ENCODE assay signal across 8 cellular contexts in genomic region chr17:80252871-80253270, GRCh38. TPM values are rescaled to one million over a fixed set of nuclear protein-coding genes. Genes with fewer than 3 reads are reported as not detected.
DNase-seq lines count a peak whose midpoint lies in the region; ATAC-seq and TF ChIP-seq lines count a peak whose summit lies in the region.

No MANE protein-coding gene starts in this region.

- peak; percentile 82 for ATAC-seq in activated CD4-positive, alpha-beta T cell treated with anti-CD3 and anti-CD28 coated beads for 36 hours
- ATAC-seq in natural killer cell treated with Interleukin-12 subunit alpha and Interleukin-12 subunit beta and Interleukin-15 and Interleukin-18, amount 100 ng/mL, for 72 hours = peak; percentile 65 to 69
- peak; percentile 63 to 69 for ATAC-seq in upper lobe of left lung (ENCODE audit: low FRiP score in 2 of 2)

- H3K27ac ChIP-seq in upper lobe of left lung = peak overlapping the region in 1 of 4 donors; percentile 43

- no peaks in the 10 kb centered on the region for H3K27me3 Mint-ChIP-seq in activated CD4-positive, alpha-beta T cell treated with anti-CD3 and anti-CD28 coated beads for 36 hours
- H3K27me3 Mint-ChIP-seq in chondrocyte (ENCODE audit: low read depth) = no peaks in the 10 kb centered on the region
- H3K27me3 Mint-ChIP-seq in natural killer cell treated with Interleukin-12 subunit alpha and Interleukin-12 subunit beta and Interleukin-15 and Interleukin-18, amount 100 ng/mL, for 72 hours = no peaks in the 10 kb centered on the region

- H3K9me3 ChIP-seq in upper lobe of left lung (no peaks in the 10 kb centered on the region), MG63 (no peaks in the 10 kb centered on the region)

- peaks cover 2% of the 10 kb centered on the region for H3K36me3 Mint-ChIP-seq in activated CD4-positive, alpha-beta T cell treated with anti-CD3 and anti-CD28 coated beads for 36 hours (ENCODE audit: low read depth)
- H3K36me3 Mint-ChIP-seq in chondrocyte (ENCODE audit: low read depth) = peaks cover 2% of the 10 kb centered on the region
- H3K36me3 Mint-ChIP-seq in natural killer cell treated with Interleukin-12 subunit alpha and Interleukin-12 subunit beta and Interleukin-15 and Interleukin-18, amount 100 ng/mL, for 72 hours = no peaks in the 10 kb centered on the region

- H3K9me3 Mint-ChIP-seq in activated CD4-positive, alpha-beta T cell treated with anti-CD3 and anti-CD28 coated beads for 36 hours (ENCODE audit: low read depth) = no peaks in the 10 kb centered on the region
- H3K9me3 Mint-ChIP-seq in chondrocyte (ENCODE audit: low read depth) = no peaks in the 10 kb centered on the region
- H3K9me3 Mint-ChIP-seq in natural killer cell treated with Interleukin-12 subunit alpha and Interleukin-12 subunit beta and Interleukin-15 and Interleukin-18, amount 100 ng/mL, for 72 hours = no peaks in the 10 kb centered on the region

- no peak for TF ChIP-seq EP300 in upper lobe of left lung (IDR thresholded peaks at IDR 0.05)

- TF ChIP-seq CTCF in chondrocyte (IDR thresholded peaks at IDR 0.05) (peak; percentile 67), upper lobe of left lung (IDR thresholded peaks at IDR 0.05) (peak; percentile 21 to 62 (median 52))

- CTCF ChIA-PET in activated CD4-positive, alpha-beta T cell treated with anti-CD3 and anti-CD28 coated beads for 36 hours (lab: Charles Lee) = interaction anchor here (0.7 to 1.8 kb wide), 7 partner anchors 9 to 61 kb away, joined by 3 to 4 read pairs (median 3); no protein-coding TSS in a partner anchor

- DNase-seq in GF-D8 (lab: John Stamatoyannopoulos, UW) (peak; percentile 13), NCI-H1092 treated with DMSO at 0.1 percent for 48 hours (lab: John Stamatoyannopoulos, UW) (peak; percentile 58), chondrocyte (ENCODE audit: low spot score) (no peak), upper lobe of left lung (peak; percentile 85 to 91), MG63 (no peak), Ammon's horn (ENCODE audit: low spot score) (no peak)
- DNase-seq in activated CD4-positive, alpha-beta T cell treated with anti-CD3 and anti-CD28 coated beads for 36 hours = peak; percentile 93
- DNase-seq in natural killer cell treated with Interleukin-12 subunit alpha and Interleukin-12 subunit beta and Interleukin-15 and Interleukin-18, amount 100 ng/mL, for 72 hours (ENCODE audit: low spot score) = peak; percentile 83

- no peak for TF ChIP-seq POLR2A in upper lobe of left lung (IDR thresholded peaks at IDR 0.05)

- peaks cover 4 to 36% (median 15%) of the 10 kb centered on the region in 4 donors for H3K36me3 ChIP-seq in upper lobe of left lung
- peaks cover 5% of the 10 kb centered on the region; the same call in 1 of the 2 replicates for H3K36me3 ChIP-seq in MG63

- POLR2A ChIA-PET in activated CD4-positive, alpha-beta T cell treated with anti-CD3 and anti-CD28 coated beads for 36 hours (lab: Charles Lee) = interaction anchor here (0.6 kb wide), 1 partner anchor 34 kb away, joined by 4 read pairs; no protein-coding TSS in a partner anchor

- H3K4me1 Mint-ChIP-seq in activated CD4-positive, alpha-beta T cell treated with anti-CD3 and anti-CD28 coated beads for 36 hours = peaks cover 53% of the 10 kb centered on the region
- H3K4me1 Mint-ChIP-seq in chondrocyte (ENCODE audit: low read depth) = peaks cover 20% of the 10 kb centered on the region
- H3K4me1 Mint-ChIP-seq in natural killer cell treated with Interleukin-12 subunit alpha and Interleukin-12 subunit beta and Interleukin-15 and Interleukin-18, amount 100 ng/mL, for 72 hours (ENCODE audit: low read depth in 2 of 2) = peaks cover 27 to 38% of the 10 kb centered on the region in 2 donors

- intact Hi-C loops in activated CD4-positive, alpha-beta T cell treated with anti-CD3 and anti-CD28 coated beads for 36 hours (cut with DNase I, micrococcal nuclease) = loop anchor here (1.0 to 10.0 kb wide), 9 partner anchors 34 to 258 kb away; partner anchors contain the start of genes GAA (in 2 of the 2) and EIF4A3 (in 1 of the 2)

- no peak overlapping the region for H3K4me3 Mint-ChIP-seq in activated CD4-positive, alpha-beta T cell treated with anti-CD3 and anti-CD28 coated beads for 36 hours
- H3K4me3 Mint-ChIP-seq in chondrocyte (ENCODE audit: unreplicated experiment) = no peak overlapping the region
- H3K4me3 Mint-ChIP-seq in natural killer cell treated with Interleukin-12 subunit alpha and Interleukin-12 subunit beta and Interleukin-15 and Interleukin-18, amount 100 ng/mL, for 72 hours = no peak overlapping the region

- H3K27me3 ChIP-seq in upper lobe of left lung = no peaks in the 10 kb centered on the region
- H3K27me3 ChIP-seq in MG63 = no peaks in the 10 kb centered on the region

- no peak overlapping the region for H3K4me3 ChIP-seq in upper lobe of left lung
- no peak overlapping the region for H3K4me3 ChIP-seq in MG63

- WGBS in upper lobe of left lung, 2 donors = 32 to 57% methylated on average over 6 to 11 of the region's 13 CpGs

- H3K27ac Mint-ChIP-seq in activated CD4-positive, alpha-beta T cell treated with anti-CD3 and anti-CD28 coated beads for 36 hours = peak overlapping the region; percentile 77
- H3K27ac Mint-ChIP-seq in chondrocyte (ENCODE audit: unreplicated experiment) = no peak overlapping the region
- H3K27ac Mint-ChIP-seq in natural killer cell treated with Interleukin-12 subunit alpha and Interleukin-12 subunit beta and Interleukin-15 and Interleukin-18, amount 100 ng/mL, for 72 hours = peak overlapping the region; percentile 100

- peaks cover 17 to 32% (median 26%) of the 10 kb centered on the region in 4 donors for H3K4me1 ChIP-seq in upper lobe of left lung

RNA-seq across cellular contexts. Expression of gene RNF213, which starts 7.8 kb away (rescaled TPM):
- total RNA-seq in activated CD4-positive, alpha-beta T cell treated with anti-CD3 and anti-CD28 coated beads for 36 hours = 100 to 1,000 TPM; 334 to 366 TPM
- total RNA-seq in chondrocyte = 72.5 to 104 TPM (median 73.2 TPM) in 3 replicates
- total RNA-seq in natural killer cell treated with Interleukin-12 subunit alpha and Interleukin-12 subunit beta and Interleukin-15 and Interleukin-18, amount 100 ng/mL, for 72 hours = 1,000 to 10,000 TPM; 1,259 to 2,425 TPM
- total RNA-seq in upper lobe of left lung = 100 to 1,000 TPM; 135 to 619 (median 207) TPM
- 22.5 and 22.6 TPM in 2 replicates for total RNA-seq in MG63 (2014; rRNA removed; shearing (Covaris generic); ENCODE audit: low replicate concordance)

RNA-seq across cellular contexts. Expression of gene SLC26A11, which starts 32.6 kb away (rescaled TPM):
- total RNA-seq in activated CD4-positive, alpha-beta T cell treated with anti-CD3 and anti-CD28 coated beads for 36 hours = 1 to 10 TPM; 4.7 to 4.9 TPM
- total RNA-seq in chondrocyte (16.2 to 19.0 TPM (median 16.2 TPM) in 3 replicates), upper lobe of left lung (100 to 1,000 TPM in 1 of 6 donors, 10 to 100 TPM in 5; 14.8 to 162 (median 43.1) TPM)
- total RNA-seq in natural killer cell treated with Interleukin-12 subunit alpha and Interleukin-12 subunit beta and Interleukin-15 and Interleukin-18, amount 100 ng/mL, for 72 hours = 10 to 100 TPM in 1 of 2 donors, 1 to 10 TPM in 1; 5.5 to 19.3 TPM
- total RNA-seq in MG63 (2014; rRNA removed; shearing (Covaris generic); ENCODE audit: low replicate concordance) = 1.9 and 7.3 TPM in 2 replicates

RNA-seq across cellular contexts. Expression of gene SGSH, which starts 32.7 kb away (rescaled TPM):
- 10 to 100 TPM; 20.2 to 22.7 TPM for total RNA-seq in activated CD4-positive, alpha-beta T cell treated with anti-CD3 and anti-CD28 coated beads for 36 hours
- total RNA-seq in chondrocyte = 42.6 to 45.4 TPM (median 44.7 TPM) in 3 replicates
- total RNA-seq in natural killer cell treated with Interleukin-12 subunit alpha and Interleukin-12 subunit beta and Interleukin-15 and Interleukin-18, amount 100 ng/mL, for 72 hours = 10 to 100 TPM in 1 of 2 donors, 1 to 10 TPM in 1; 9.9 to 32.4 TPM
- 100 to 1,000 TPM in 2 of 6 donors, 10 to 100 TPM in 4; 36.3 to 264 (median 65.0) TPM for total RNA-seq in upper lobe of left lung
- total RNA-seq in MG63 (2014; rRNA removed; shearing (Covaris generic); ENCODE audit: low replicate concordance) = 18.7 and 23.6 TPM in 2 replicates

Comparison
In these comparisons a context has a peak if more than half of its experiments do, and no peak if none do; other contexts are left out.
1. DNase-seq: peak in GF-D8 (single experiment), NCI-H1092 treated with DMSO at 0.1 percent for 48 hours (single experiment), activated CD4-positive, alpha-beta T cell treated with anti-CD3 and anti-CD28 coated beads for 36 hours (single experiment), natural killer cell treated with Interleukin-12 subunit alpha and Interleukin-12 subunit beta and Interleukin-15 and Interleukin-18, amount 100 ng/mL, for 72 hours (single experiment) and upper lobe of left lung (2 of 2); none in chondrocyte (single experiment), MG63 (single experiment) and Ammon's horn (single experiment).
2. Peak in every context shown above with its lines, with median percentiles within 50 percentile points of each other: ATAC-seq.